In the genomic region with DNA sequence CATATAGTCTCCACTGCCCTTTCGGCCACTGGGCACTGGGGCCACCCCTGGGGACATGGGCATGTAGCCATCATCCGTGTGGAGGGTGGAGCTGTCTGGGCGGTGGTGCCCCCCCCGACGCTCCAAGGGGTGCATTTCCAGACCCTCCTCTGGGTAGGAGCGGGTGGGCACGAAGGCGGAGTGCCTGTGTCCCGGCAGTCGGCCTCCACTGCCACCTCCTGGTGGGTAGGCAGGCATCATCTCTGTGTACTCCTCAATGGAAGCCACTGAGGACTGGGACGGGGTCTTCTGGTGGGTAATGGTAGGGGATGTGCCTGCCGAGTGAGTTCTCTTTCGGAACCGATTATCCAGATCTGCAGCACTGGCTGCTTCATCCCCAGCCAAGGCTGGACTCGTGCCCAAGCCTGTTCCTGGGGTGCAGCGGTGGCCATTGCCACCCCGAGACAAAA, we compare ENCODE assay signal across 8 cellular contexts. TPM values are rescaled to one million over a fixed set of nuclear protein-coding genes. Genes with fewer than 3 reads are reported as not detected.
DNase-seq lines count a peak whose midpoint lies in the region; ATAC-seq and TF ChIP-seq lines count a peak whose summit lies in the region.

No MANE protein-coding gene starts in this region.

- peaks cover 8% of the 10 kb centered on the region for H3K4me1 ChIP-seq in endodermal cell (ENCODE audit: control insufficient read depth, insufficient read depth, low read length)
- peaks cover 29% of the 10 kb centered on the region for H3K4me1 ChIP-seq in neural progenitor cell

- H3K27me3 Mint-ChIP-seq in Calu3 (ENCODE audit: unreplicated experiment) (no peaks in the 10 kb centered on the region), endodermal cell (ENCODE audit: insufficient read depth) (no peaks in the 10 kb centered on the region), neural progenitor cell (ENCODE audit: insufficient read depth, low read depth) (peaks cover 15% of the 10 kb centered on the region)

- H3K4me3 ChIP-seq in NB4 (ENCODE audit: low read depth, low read length): no peak overlapping the region
- H3K4me3 ChIP-seq in endodermal cell (ENCODE audit: low read length): no peak overlapping the region
- no peak overlapping the region for H3K4me3 ChIP-seq in neural progenitor cell

- TF ChIP-seq POLR2A in NB4 (IDR thresholded peaks at IDR 0.05; ENCODE audit: extremely low read depth, insufficient read length): no peak

- H3K4me2 ChIP-seq in neural progenitor cell: no peak overlapping the region

- WGBS in endodermal cell (ENCODE audit: insufficient coverage in 1 of 2, insufficient read length in 1 of 2), 2 experiments: 93 to 97% methylated on average over 8 to 17 of the region's 17 CpGs

- intact Hi-C loops in Calu3 (cut with micrococcal nuclease; ENCODE audit: unreplicated experiment): no loop called here

- H3K9ac ChIP-seq in endodermal cell (ENCODE audit: extremely low read depth, low read length, poor library complexity, severe bottlenecking) (no peak overlapping the region), neural progenitor cell (no peak overlapping the region)

- H3K9me3 ChIP-seq in endodermal cell (ENCODE audit: control insufficient read depth, low read length) (no peaks in the 10 kb centered on the region), neural progenitor cell (ENCODE audit: low read depth) (no peaks in the 10 kb centered on the region)

- H3K4me3 Mint-ChIP-seq in Calu3 (ENCODE audit: low read depth, unreplicated experiment): peak overlapping the region; percentile 87
- peak overlapping the region; percentile 13 for H3K4me3 Mint-ChIP-seq in endodermal cell
- H3K4me3 Mint-ChIP-seq in neural progenitor cell: peak overlapping the region; percentile 79

- H3K27ac ChIP-seq in endodermal cell (ENCODE audit: low read depth, low read length) (no peak overlapping the region), neural progenitor cell (no peak overlapping the region)

- peaks cover 5% of the 10 kb centered on the region for H3K36me3 ChIP-seq in endodermal cell (ENCODE audit: control insufficient read depth, insufficient read depth, low read length)
- no peaks in the 10 kb centered on the region for H3K36me3 ChIP-seq in neural progenitor cell

- in situ Hi-C loops in ACHN (cut with HindIII; ENCODE audit: low pct_ligation_motif_present, low pct_unique_long_range_greater_than_20kb, low sequenced_read_pairs): no loop called here

- H3K36me3 Mint-ChIP-seq in Calu3 (ENCODE audit: insufficient read depth, unreplicated experiment) (peaks cover 86% of the 10 kb centered on the region), endodermal cell (ENCODE audit: low read depth) (peaks cover 25% of the 10 kb centered on the region), neural progenitor cell (peaks cover 33% of the 10 kb centered on the region)

- CTCF ChIA-PET in Calu3 (lab: Charles Lee): no interaction called here

- peak overlapping the region; percentile 75 for H3K27ac Mint-ChIP-seq in Calu3 (ENCODE audit: unreplicated experiment)
- H3K27ac Mint-ChIP-seq in endodermal cell: no peak overlapping the region
- H3K27ac Mint-ChIP-seq in neural progenitor cell: no peak overlapping the region

- peaks cover 18% of the 10 kb centered on the region for H4K20me1 ChIP-seq in neural progenitor cell (ENCODE audit: low read depth)

- H3K4me1 Mint-ChIP-seq in Calu3 (ENCODE audit: low read depth, unreplicated experiment): peaks cover 63% of the 10 kb centered on the region
- H3K4me1 Mint-ChIP-seq in endodermal cell: peaks cover 28% of the 10 kb centered on the region
- peaks cover 63% of the 10 kb centered on the region for H3K4me1 Mint-ChIP-seq in neural progenitor cell

- TSS peak; percentile 4 for BruUV-seq in Calu3 (replicated peaks; lab: Mats Ljungman, UMichigan)

- no peaks in the 10 kb centered on the region for H3K27me3 ChIP-seq in endodermal cell (ENCODE audit: control insufficient read depth, insufficient read depth, low read length, poor library complexity, severe bottlenecking)
- H3K27me3 ChIP-seq in neural progenitor cell: no peaks in the 10 kb centered on the region

- H3K9me3 Mint-ChIP-seq in Calu3 (ENCODE audit: low read depth, unreplicated experiment) (no peaks in the 10 kb centered on the region), endodermal cell (no peaks in the 10 kb centered on the region), neural progenitor cell (peaks cover 16% of the 10 kb centered on the region)

- no peak overlapping the region for H2AFZ ChIP-seq in neural progenitor cell (replicated peaks)

- H3K79me2 ChIP-seq in neural progenitor cell (ENCODE audit: low read depth): peaks cover 69% of the 10 kb centered on the region

- ATAC-seq in GM21447 (IDR thresholded peaks at IDR 0.05; ENCODE audit: unreplicated experiment): no peak
- ATAC-seq in HG03442 (IDR thresholded peaks at IDR 0.05; ENCODE audit: unreplicated experiment): no peak

- peak; percentile 35 for DNase-seq in Calu3
- DNase-seq in NB4 (ENCODE audit: low read depth): peak; percentile 26
- peak; percentile 59 for DNase-seq in endodermal cell
- no peak for DNase-seq in neural progenitor cell (ENCODE audit: low spot score)
- no peak for DNase-seq in ACHN
- no peak for DNase-seq in inferior parietal cortex (ENCODE audit: extremely low spot score)

- H3F3A ChIP-seq in neural progenitor cell (ENCODE audit: low read depth): peaks cover 15% of the 10 kb centered on the region

- TF ChIP-seq CTCF in Calu3 (IDR thresholded peaks at IDR 0.05; ENCODE audit: unreplicated experiment) (peak; percentile 49), NB4 (IDR thresholded peaks at IDR 0.05; ENCODE audit: low read depth, low read length) (peak; percentile 10), endodermal cell (conservative IDR thresholded peaks at IDR 0.05) (peak; percentile 71), neural progenitor cell (IDR thresholded peaks at IDR 0.05) (peak; percentile 38)

RNA-seq across cellular contexts. Expression of gene IRS1, which starts 2.8 kb away (rescaled TPM):
- total RNA-seq in Calu3 (2022): 29.7 and 34.4 TPM in 2 replicates
- 10 to 100 TPM; 16.2 to 16.6 TPM for total RNA-seq in endodermal cell
- polyA plus RNA-seq in endodermal cell (2013, experiment 1 of 2): 17.0 TPM
- polyA plus RNA-seq in endodermal cell (2013, experiment 2 of 2): 15.8 TPM
- total RNA-seq in neural progenitor cell (ENCODE audit: low replicate concordance): 8.4 and 13.0 TPM in 2 replicates

RNA-seq across cellular contexts. Expression of gene RHBDD1, which starts 39.0 kb away (rescaled TPM):
- total RNA-seq in Calu3 (2022) (28.7 and 32.8 TPM in 2 replicates), endodermal cell (10 to 100 TPM; 35.2 to 46.2 TPM), neural progenitor cell (ENCODE audit: low replicate concordance) (13.8 and 15.1 TPM in 2 replicates)
- 24.5 TPM for polyA plus RNA-seq in endodermal cell (2013, experiment 1 of 2)
- polyA plus RNA-seq in endodermal cell (2013, experiment 2 of 2): 19.1 TPM

Comparison
In these comparisons a context has a peak if more than half of its experiments do, and no peak if none do; other contexts are left out.
1. DNase-seq: peak in Calu3 (single experiment), NB4 (single experiment) and endodermal cell (single experiment); none in neural progenitor cell (single experiment), ACHN (single experiment) and inferior parietal cortex (single experiment).
2. H3K4me3 Mint-ChIP-seq: peak in every context shown above with its lines; median percentile 87 in Calu3; 79 in neural progenitor cell; 13 in endodermal cell.
3. CTCF ChIP-seq: peak in every context shown above with its lines; median percentile 71 in endodermal cell; 49 in Calu3; 38 in neural progenitor cell; 10 in NB4.